ENCODE assay signal across 13 cellular contexts in genomic region chrX:15567886-15568616, GRCh38. TPM values are rescaled to one million over a fixed set of nuclear protein-coding genes. Genes with fewer than 3 reads are reported as not detected.
DNase-seq lines count a peak whose midpoint lies in the region; ATAC-seq, FAIRE-seq and TF ChIP-seq lines count a peak whose summit lies in the region.
"Had no signal": no experiment of that assay in that cellular context is flagged by ENCODE, and none has a peak within 500 bp of the region (broad histone marks: within the 10 kb centered on the region; RNA-seq: fewer than 3 reads in every experiment).

No MANE protein-coding gene starts in this region.

- H3K27me3 ChIP-seq in adrenal gland (peaks cover 20% of the 10 kb centered on the region), keratinocyte (ENCODE audit: control insufficient read depth, extremely low read depth, insufficient read depth, low read length) (no peaks in the 10 kb centered on the region), MG63 (no peaks in the 10 kb centered on the region)

- no peaks in the 10 kb centered on the region for H3K9me3 Mint-ChIP-seq in HFFc6

- no peak overlapping the region for H3K9ac ChIP-seq in keratinocyte (ENCODE audit: control insufficient read depth, extremely low read depth, insufficient read depth, low read length)

- WGBS in adrenal gland, 4 donors: 38 to 57% (median 42%) methylated on average over 7 of the region's 7 CpGs

- DNase-seq in AG09309 (ENCODE audit: low read depth) (no peak), HFFc6 (no peak), adrenal gland (no peak), keratinocyte (ENCODE audit: low read depth, low spot score) (no peak), GM19239 (ENCODE audit: insufficient read length, low spot score) (no peak), MG63 (no peak)
- DNase-seq in activated CD4-positive, alpha-beta T cell treated with anti-CD3 and anti-CD28 coated beads for 4 hours: no peak
- DNase-seq: activated effector memory CD4-positive, alpha-beta T cell treated with Interleukin-2 at 50 U/mL for 16 hours; COR-L47; H7; T-helper 9 cell had no signal

- TF ChIP-seq POLR2A in adrenal gland (IDR thresholded peaks at IDR 0.05): no peak

- no peak overlapping the region for H3K27ac Mint-ChIP-seq in HFFc6

- H3K36me3 ChIP-seq in adrenal gland (replicated peaks in 1 of 2) (no peaks in the 10 kb centered on the region), keratinocyte (ENCODE audit: control insufficient read depth in 2 of 2, extremely low read depth in 1 of 2, insufficient read depth in 2 of 2, low read length in 2 of 2) (no peaks in the 10 kb centered on the region), MG63 (no peaks in the 10 kb centered on the region)

- H3K27ac ChIP-seq in adrenal gland: no peak overlapping the region
- no peak overlapping the region for H3K27ac ChIP-seq in keratinocyte (ENCODE audit: control insufficient read depth, insufficient read depth, low read length)
- H3K27ac ChIP-seq: epithelial cell of prostate had no signal

- no peaks in the 10 kb centered on the region for H3K36me3 Mint-ChIP-seq in HFFc6 (ENCODE audit: low read depth)

- H3K4me2 ChIP-seq in keratinocyte (ENCODE audit: control insufficient read depth, extremely low read depth, insufficient read depth, low read depth, low read length): no peak overlapping the region

- no peak for ATAC-seq in HG03280 (IDR thresholded peaks at IDR 0.05; ENCODE audit: unreplicated experiment)

- TF ChIP-seq CTCF in AG09309 (IDR thresholded peaks at IDR 0.05; ENCODE audit: control insufficient read depth, insufficient read depth, low read depth, low read length, missing control alignments): peak; percentile 38
- peak; percentile 21; the same call in 1 of the 2 replicates for TF ChIP-seq CTCF in HFFc6 (IDR thresholded peaks at IDR 0.05)
- peak in 5 of 6 experiments; percentile 34 to 56 (median 47) for TF ChIP-seq CTCF in adrenal gland (IDR thresholded peaks at IDR 0.05)
- peak in 2 of 3 experiments; percentile 36 to 59 for TF ChIP-seq CTCF in keratinocyte (optimal IDR thresholded peaks at IDR 0.05 in 1 of 3, IDR thresholded peaks at IDR 0.05 in 1 of 3, conservative IDR thresholded peaks at IDR 0.05 in 1 of 3; ENCODE audit: extremely low read depth in 1 of 3, insufficient read depth in 2 of 3, low read length in 3 of 3)

- no peaks in the 10 kb centered on the region for H3K4me1 Mint-ChIP-seq in HFFc6 (ENCODE audit: low read depth)

- H3K27me3 Mint-ChIP-seq in HFFc6 (ENCODE audit: insufficient read depth): peaks cover 12% of the 10 kb centered on the region

- no peak overlapping the region for H2AFZ ChIP-seq in keratinocyte (ENCODE audit: control insufficient read depth, low read length)

- H3K4me3 ChIP-seq in AG09309 (ENCODE audit: control insufficient read depth, low read depth, low read length): no peak overlapping the region
- H3K4me3 ChIP-seq in adrenal gland: no peak overlapping the region
- no peak overlapping the region for H3K4me3 ChIP-seq in keratinocyte (ENCODE audit: control insufficient read depth in 2 of 3, extremely low read depth in 1 of 3, insufficient read depth in 2 of 3, low read depth in 1 of 3, low read length in 3 of 3)
- no peak overlapping the region for H3K4me3 ChIP-seq in MG63

- FAIRE-seq in keratinocyte (lab: Jason Lieb, UNC) (no peak), GM19239 (lab: Jason Lieb, UNC) (no peak)

- no peak overlapping the region for H3K4me3 Mint-ChIP-seq in HFFc6

- H4K20me1 ChIP-seq in keratinocyte (ENCODE audit: control insufficient read depth, extremely low read depth, insufficient read depth, low read length): no peaks in the 10 kb centered on the region

- no peaks in the 10 kb centered on the region for H3K79me2 ChIP-seq in keratinocyte (ENCODE audit: control insufficient read depth, insufficient read depth, low read length)

- intact Hi-C loops in adrenal gland (cut with DNase I): loop anchor here (10.0 kb wide), 3 partner anchors 73 to 93 kb away; partner anchors contain the start of gene PIR (in 1 of the 2)

- H3K9me3 ChIP-seq in adrenal gland (replicated peaks in 1 of 3) (no peaks in the 10 kb centered on the region), keratinocyte (ENCODE audit: control insufficient read depth, low read depth, low read length) (no peaks in the 10 kb centered on the region), MG63 (no peaks in the 10 kb centered on the region)

- no peaks in the 10 kb centered on the region for H3K9me1 ChIP-seq in keratinocyte (ENCODE audit: control insufficient read depth, extremely low read depth, insufficient read depth, low read length)

- dilution Hi-C loops in keratinocyte (cut with MboI; ENCODE audit: extremely low pct_ligation_motif_present, low sequenced_read_pairs): no loop called here

- H3K4me1 ChIP-seq in adrenal gland (replicated peaks in 1 of 2) (no peaks in the 10 kb centered on the region), keratinocyte (ENCODE audit: control insufficient read depth, extremely low read depth, insufficient read depth, low read length) (no peaks in the 10 kb centered on the region)

RNA-seq across cellular contexts. Expression of gene ACE2, which starts 32.7 kb away (rescaled TPM):
- total RNA-seq in HFFc6 (2021; fragmentation: NEBNext Ultra II Directional; extraction: Animal tissue kit (Norgen Biotek cat#: 25700)): not detected
- total RNA-seq in adrenal gland: 1 to 10 TPM in 3 of 8 donors, under 1 TPM in 5; 0.35 to 3.9 (median 0.73) TPM
- polyA plus RNA-seq in adrenal gland (1 to 10 TPM in 1 of 3 donors, under 1 TPM in 2; 0.56 to 1.1 (median 0.64) TPM), keratinocyte (0.34 to 0.99 TPM (median 0.51 TPM) in 3 replicates)
- polyA plus RNA-seq in keratinocyte (2011; ENCODE audit: low read depth): 0.32 TPM
- polyA plus RNA-seq in keratinocyte (2011; cell fraction: cytosol; rRNA removed): 0.23 and 0.46 TPM in 2 replicates
- polyA plus RNA-seq in keratinocyte (2011; cell fraction: nucleus; rRNA removed): 0.55 and 0.78 TPM in 2 replicates
- 0.19 and 0.69 TPM in 2 replicates for polyA plus RNA-seq in keratinocyte (2012; ENCODE audit: low replicate concordance)
- polyA minus RNA-seq in keratinocyte: 0.42 to 0.59 TPM in 2 of 3 replicates, not detected in the other
- not detected for polyA minus RNA-seq in keratinocyte (2011; cell fraction: cytosol; rRNA and poly(A)+ RNA removed)
- polyA minus RNA-seq in keratinocyte (2011; cell fraction: nucleus; rRNA and poly(A)+ RNA removed): 1.2 and 1.4 TPM in 2 replicates
- total RNA-seq in MG63 (2014; rRNA removed; shearing (Covaris generic); ENCODE audit: low replicate concordance): not detected in 2 replicates
